11 cellular contexts compared by ENCODE assay signal in genomic region chr10:71753091-71753959, GRCh38. TPM values are rescaled to one million over a fixed set of nuclear protein-coding genes. Genes with fewer than 3 reads are reported as not detected.
DNase-seq lines count a peak whose midpoint lies in the region; ATAC-seq and TF ChIP-seq lines count a peak whose summit lies in the region.
"Had no signal": no experiment of that assay in that cellular context is flagged by ENCODE, and none has a peak within 500 bp of the region (broad histone marks: within the 10 kb centered on the region; RNA-seq: fewer than 3 reads in every experiment).

No MANE protein-coding gene starts in this region.

- peak overlapping the region in 6 of 8 donors; percentile 27 to 75 (median 63) for H3K4me3 Mint-ChIP-seq in CD4-positive, alpha-beta memory T cell
- no peak overlapping the region for H3K4me3 Mint-ChIP-seq in natural killer cell

- H3K9me3 Mint-ChIP-seq in CD4-positive, alpha-beta memory T cell: peaks cover 0 to 2% (median 0%) of the 10 kb centered on the region in 8 donors
- no peaks in the 10 kb centered on the region for H3K9me3 Mint-ChIP-seq in natural killer cell

- intact Hi-C loops in CD4-positive, alpha-beta memory T cell (cut with micrococcal nuclease): no loop called here
- intact Hi-C loops in dorsolateral prefrontal cortex (cut with DNase I) (no loop called here), natural killer cell (cut with micrococcal nuclease) (no loop called here)

- CTCF ChIA-PET in CD4-positive, alpha-beta memory T cell (lab: Charles Lee; ENCODE audit: partially characterized antibody): interaction anchor here (0.7 to 1.8 kb wide), 9 partner anchors 10 to 58 kb away, joined by 3 to 17 read pairs (median 4); partner anchors contain the start of gene VSIR

- no peaks in the 10 kb centered on the region for H3K9me3 ChIP-seq in CD4-positive, alpha-beta memory T cell (ENCODE audit: control insufficient read depth in 1 of 2, low read length in 2 of 2)
- no peaks in the 10 kb centered on the region for H3K9me3 ChIP-seq in SJCRH30 (replicated peaks)

- H3K4me1 Mint-ChIP-seq in CD4-positive, alpha-beta memory T cell: peaks cover 74 to 98% (median 88%) of the 10 kb centered on the region in 4 donors
- peaks cover 60 to 86% of the 10 kb centered on the region in 2 donors for H3K4me1 Mint-ChIP-seq in natural killer cell

- ATAC-seq in natural killer cell (peak in 1 of 3 donors; percentile 65), HG03521 (IDR thresholded peaks at IDR 0.05; ENCODE audit: unreplicated experiment) (no peak)

- DNase-seq in CD4-positive, alpha-beta memory T cell: peak in 1 of 5 donors; percentile 27
- DNase-seq in NOMO-1 treated with DMSO at 0.1 percent for 48 hours (lab: John Stamatoyannopoulos, UW; ENCODE audit: unreplicated experiment) (peak; percentile 98), dorsolateral prefrontal cortex (peak in 2 of 10 donors; percentile 47 to 65), natural killer cell (no peak), NCI-H1436 treated with DMSO at 0.1 percent for 48 hours (lab: John Stamatoyannopoulos, UW) (no peak), SJCRH30 (no peak)
- no peak for DNase-seq in stimulated activated CD4-positive, alpha-beta T cell treated with anti-CD3 and anti-CD28 coated beads, Interleukin-4, amount 100 ng/mL, for 4 hours
- DNase-seq: GOT3 had no signal

- TF ChIP-seq CTCF in dorsolateral prefrontal cortex (IDR thresholded peaks at IDR 0.05 in 54 of 56, conservative IDR thresholded peaks at IDR 0.05 in 2 of 56; ENCODE audit: low read depth in 1 of 56, partially characterized antibody in 56 of 56) (no peak), natural killer cell (IDR thresholded peaks at IDR 0.05) (no peak)

- peaks cover 49 to 83% of the 10 kb centered on the region in 2 donors for H3K36me3 Mint-ChIP-seq in CD4-positive, alpha-beta memory T cell
- peaks cover 9% of the 10 kb centered on the region for H3K36me3 Mint-ChIP-seq in natural killer cell

- peaks cover 46% of the 10 kb centered on the region for H3K36me3 ChIP-seq in CD4-positive, alpha-beta memory T cell (ENCODE audit: insufficient read depth, low read length)
- no peaks in the 10 kb centered on the region for H3K36me3 ChIP-seq in SJCRH30
- H3K36me3 ChIP-seq: cardiac muscle cell had no signal

- peaks cover 100% of the 10 kb centered on the region for H3K4me1 ChIP-seq in CD4-positive, alpha-beta memory T cell (ENCODE audit: insufficient read depth, low read length)
- H3K4me1 ChIP-seq in SJCRH30: no peaks in the 10 kb centered on the region; the same call in 1 of the 2 replicates

- POLR2A ChIA-PET in CD4-positive, alpha-beta memory T cell (lab: Charles Lee; ENCODE audit: partially characterized antibody): interaction anchor here (0.8 to 26.4 kb wide), 5 partner anchors 10 to 56 kb away, joined by 3 to 1191 read pairs (median 21); partner anchors contain the start of genes C10orf105 and VSIR

- H3K4me3 ChIP-seq in CD4-positive, alpha-beta memory T cell (ENCODE audit: low read length in 2 of 2): no peak overlapping the region
- H3K4me3 ChIP-seq in dorsolateral prefrontal cortex (no peak overlapping the region), SJCRH30 (no peak overlapping the region)
- H3K4me3 ChIP-seq: cardiac muscle cell had no signal

- H3K27ac ChIP-seq in CD4-positive, alpha-beta memory T cell (ENCODE audit: low read depth, low read length): peak overlapping the region; percentile 40
- peak overlapping the region in 54 of 59 donors; percentile 15 to 92 (median 72) for H3K27ac ChIP-seq in dorsolateral prefrontal cortex
- no peak overlapping the region for H3K27ac ChIP-seq in SJCRH30
- H3K27ac ChIP-seq: cardiac muscle cell had no signal

- peak overlapping the region; percentile 85 to 99 (median 90) for H3K27ac Mint-ChIP-seq in CD4-positive, alpha-beta memory T cell
- H3K27ac Mint-ChIP-seq in natural killer cell: peak overlapping the region; percentile 82 to 96

- H3K27me3 Mint-ChIP-seq in CD4-positive, alpha-beta memory T cell: no peaks in the 10 kb centered on the region
- H3K27me3 Mint-ChIP-seq in natural killer cell (ENCODE audit: low read depth in 2 of 2): no peaks in the 10 kb centered on the region

- H3K27me3 ChIP-seq in CD4-positive, alpha-beta memory T cell (ENCODE audit: insufficient read depth, low read length): no peaks in the 10 kb centered on the region
- H3K27me3 ChIP-seq in dorsolateral prefrontal cortex: no peaks in the 10 kb centered on the region
- no peaks in the 10 kb centered on the region for H3K27me3 ChIP-seq in SJCRH30
- H3K27me3 ChIP-seq: cardiac muscle cell had no signal

RNA-seq across cellular contexts. Expression of gene VSIR, which starts 20.0 kb away (rescaled TPM):
- total RNA-seq in CD4-positive, alpha-beta memory T cell: 10 to 100 TPM; 97.8 to 98.4 TPM
- polyA plus RNA-seq in CD4-positive, alpha-beta memory T cell: 100 to 1,000 TPM; 350 to 372 TPM
- total RNA-seq in dorsolateral prefrontal cortex (100 to 1,000 TPM in 4 of 120 experiments, 10 to 100 TPM in 116; 23.3 to 173 (median 52.8) TPM), natural killer cell (100 to 1,000 TPM; 134 to 193 (median 178) TPM)
- 2.6 and 3.4 TPM in 2 replicates for total RNA-seq in SJCRH30 (2014; rRNA removed; shearing (Covaris generic))

RNA-seq across cellular contexts. Expression of gene C10orf105, which starts 33.7 kb away (rescaled TPM):
- under 1 TPM; 0.11 to 0.12 TPM for total RNA-seq in CD4-positive, alpha-beta memory T cell
- polyA plus RNA-seq in CD4-positive, alpha-beta memory T cell: under 1 TPM; 0.07 TPM
- total RNA-seq in dorsolateral prefrontal cortex: 10 to 100 TPM in 14 of 120 experiments, 1 to 10 TPM in 102, under 1 TPM in 4; 0.63 to 21.1 (median 4.3) TPM
- under 1 TPM; 0.14 to 0.52 (median 0.40) TPM for total RNA-seq in natural killer cell
- not detected in 2 replicates for total RNA-seq in SJCRH30 (2014; rRNA removed; shearing (Covaris generic))
- total RNA-seq: M059J had no signal
- polyA plus RNA-seq: cardiac muscle cell had no signal
